In the genomic region with DNA sequence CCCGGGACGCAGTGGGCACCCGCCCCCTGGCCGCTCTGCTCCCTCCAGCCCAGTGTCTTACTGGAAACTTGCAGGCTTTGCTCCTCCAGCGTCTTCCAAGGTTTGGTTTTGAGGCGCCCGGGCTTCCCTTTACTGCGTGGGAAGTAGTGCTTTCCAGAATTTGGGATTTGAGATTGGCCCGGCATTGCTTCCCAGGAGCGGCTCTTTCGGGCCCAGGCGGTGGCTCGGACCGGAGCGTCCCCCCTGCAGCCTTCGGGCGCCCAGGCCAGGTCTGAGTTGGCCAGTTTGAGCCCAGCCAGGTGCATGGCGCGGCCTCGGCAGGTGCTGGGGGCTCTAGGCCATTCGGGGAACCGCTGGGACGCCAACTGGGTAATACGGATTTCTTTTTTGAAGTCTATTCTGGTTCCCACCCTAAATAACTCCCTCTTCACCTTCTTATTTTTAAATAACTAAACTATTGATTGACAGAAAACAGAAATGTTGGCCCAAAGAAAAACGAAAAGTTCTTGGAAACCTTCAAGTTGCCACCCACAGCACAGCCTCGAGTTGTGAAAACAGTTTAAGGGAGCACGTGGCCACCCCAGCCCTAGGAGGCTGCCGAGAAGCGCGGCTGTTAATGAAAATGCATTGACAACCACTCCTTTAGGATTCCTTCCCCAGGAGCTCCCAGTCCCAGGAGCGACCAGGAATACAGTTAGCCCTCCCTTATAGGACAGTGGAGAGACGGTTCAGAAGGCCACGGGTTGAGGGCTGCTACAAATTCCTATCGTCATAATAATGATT, we compare ENCODE assay signal across 11 cellular contexts. TPM values are rescaled to one million over a fixed set of nuclear protein-coding genes. Genes with fewer than 3 reads are reported as not detected.
DNase-seq lines count a peak whose midpoint lies in the region; ATAC-seq and TF ChIP-seq lines count a peak whose summit lies in the region.
"Had no signal": no experiment of that assay in that cellular context is flagged by ENCODE, and none has a peak within 500 bp of the region (broad histone marks: within the 10 kb centered on the region; RNA-seq: fewer than 3 reads in every experiment).

No MANE protein-coding gene starts in this region.

- H3K4me3 Mint-ChIP-seq in activated naive CD4-positive, alpha-beta T cell treated with anti-CD3 and anti-CD28 coated beads, Interleukin-2, amount 50 U/mL, for 24 hours = peak overlapping the region; percentile 85
- peak overlapping the region; percentile 68 to 91 (median 81) for H3K4me3 Mint-ChIP-seq in naive B cell

- TF ChIP-seq CTCF in cardiac fibroblast (IDR thresholded peaks at IDR 0.05; ENCODE audit: low read depth, low read length) (no peak), transverse colon (IDR thresholded peaks at IDR 0.05) (no peak)

- H3K27ac ChIP-seq in transverse colon = no peak overlapping the region

- no peaks in the 10 kb centered on the region for H3K9me3 ChIP-seq in transverse colon

- peaks cover 73% of the 10 kb centered on the region for H3K27me3 ChIP-seq in transverse colon

- in situ Hi-C loops in transverse colon (cut with MboI; ENCODE audit: low pct_ligation_motif_present in 1 of 4, low pct_unique_long_range_greater_than_20kb in 1 of 4, low sequenced_read_pairs in 3 of 4) = no loop called here

- no peaks in the 10 kb centered on the region for H3K36me3 Mint-ChIP-seq in activated naive CD4-positive, alpha-beta T cell treated with anti-CD3 and anti-CD28 coated beads, Interleukin-2, amount 50 U/mL, for 24 hours
- peaks cover 11 to 18% of the 10 kb centered on the region in 2 donors for H3K36me3 Mint-ChIP-seq in activated naive CD4-positive, alpha-beta T cell treated with anti-CD3 and anti-CD28 coated beads, Interleukin-2, amount 50 U/mL, for 72 hours
- H3K36me3 Mint-ChIP-seq in naive B cell = no peaks in the 10 kb centered on the region

- H3K4me1 ChIP-seq in transverse colon = peaks cover 5 to 19% (median 12%) of the 10 kb centered on the region in 4 donors

- peaks cover 14% of the 10 kb centered on the region for H3K4me1 Mint-ChIP-seq in activated naive CD4-positive, alpha-beta T cell treated with anti-CD3 and anti-CD28 coated beads, Interleukin-2, amount 50 U/mL, for 24 hours
- peaks cover 9 to 23% (median 19%) of the 10 kb centered on the region in 3 donors for H3K4me1 Mint-ChIP-seq in naive B cell

- no peak overlapping the region for H3K27ac Mint-ChIP-seq in activated naive CD4-positive, alpha-beta T cell treated with anti-CD3 and anti-CD28 coated beads, Interleukin-2, amount 50 U/mL, for 24 hours
- H3K27ac Mint-ChIP-seq in activated naive CD4-positive, alpha-beta T cell treated with anti-CD3 and anti-CD28 coated beads, Interleukin-2, amount 50 U/mL, for 72 hours = no peak overlapping the region
- peak overlapping the region in 2 of 6 donors; percentile 49 to 57 for H3K27ac Mint-ChIP-seq in naive B cell

- 18 to 25% methylated on average over 2 to 34 of the region's 34 CpGs for WGBS in transverse colon (ENCODE audit: low coverage in 1 of 2), 2 donors

- H3K36me3 ChIP-seq in transverse colon = no peaks in the 10 kb centered on the region

- H3K4me3 ChIP-seq in cardiac fibroblast (replicated peaks in 1 of 2; ENCODE audit: low read depth in 2 of 2, low read length in 2 of 2) = peak overlapping the region; percentile 3 to 21
- peak overlapping the region in 3 of 4 donors; percentile 38 to 51 (median 49) for H3K4me3 ChIP-seq in transverse colon

- no peak for ATAC-seq in activated naive CD4-positive, alpha-beta T cell treated with anti-CD3 and anti-CD28 coated beads, Interleukin-2, amount 50 U/mL, for 72 hours
- ATAC-seq in naive B cell (ENCODE audit: low read depth in 2 of 2) (no peak), GM18909 (IDR thresholded peaks at IDR 0.05; ENCODE audit: poor library complexity, unreplicated experiment) (no peak), GM21619 (IDR thresholded peaks at IDR 0.05; ENCODE audit: unreplicated experiment) (no peak)

- H3K27me3 Mint-ChIP-seq in activated naive CD4-positive, alpha-beta T cell treated with anti-CD3 and anti-CD28 coated beads, Interleukin-2, amount 50 U/mL, for 24 hours = peaks cover 19% of the 10 kb centered on the region
- H3K27me3 Mint-ChIP-seq in naive B cell = peaks cover 23 to 57% (median 44%) of the 10 kb centered on the region in 3 donors

- no peak for TF ChIP-seq POLR2A in transverse colon (IDR thresholded peaks at IDR 0.05)

- TF ChIP-seq EP300 in transverse colon (IDR thresholded peaks at IDR 0.05; ENCODE audit: low read depth) = no peak

- no peak for DNase-seq in activated naive CD4-positive, alpha-beta T cell treated with anti-CD3 and anti-CD28 coated beads, Interleukin-2, amount 50 U/mL, for 72 hours (ENCODE audit: low spot score in 2 of 2)
- no peak for DNase-seq in cardiac fibroblast (ENCODE audit: low read depth in 2 of 2)
- no peak for DNase-seq in naive B cell
- DNase-seq in transverse colon = no peak
- DNase-seq in glomerular visceral epithelial cell (ENCODE audit: extremely low spot score) = no peak
- DNase-seq: DMS 273 treated with DMSO at 0.1 percent for 48 hours, NCI-H187 treated with DMSO at 0.1 percent for 48 hours had no signal

- intact Hi-C loops in transverse colon (cut with DNase I; ENCODE audit: low total_unique reads) = no loop called here

- H3K9me3 Mint-ChIP-seq in activated naive CD4-positive, alpha-beta T cell treated with anti-CD3 and anti-CD28 coated beads, Interleukin-2, amount 50 U/mL, for 24 hours = no peaks in the 10 kb centered on the region
- H3K9me3 Mint-ChIP-seq in activated naive CD4-positive, alpha-beta T cell treated with anti-CD3 and anti-CD28 coated beads, Interleukin-2, amount 50 U/mL, for 72 hours = no peaks in the 10 kb centered on the region
- H3K9me3 Mint-ChIP-seq in naive B cell = peaks cover 0 to 3% (median 0%) of the 10 kb centered on the region in 7 donors

RNA-seq across cellular contexts. Expression of a gene that starts 0.8 kb away (rescaled TPM):
- total RNA-seq in activated naive CD4-positive, alpha-beta T cell treated with anti-CD3 and anti-CD28 coated beads, Interleukin-2, amount 50 U/mL, for 72 hours = 1 to 10 TPM in 1 of 2 donors, under 1 TPM in 1; 0.27 to 2.6 TPM
- 1 to 10 TPM; 1.8 to 9.2 (median 4.1) TPM for polyA plus RNA-seq in naive B cell (ENCODE audit: low read depth in 6 of 6)
- total RNA-seq in transverse colon = 1 to 10 TPM in 3 of 4 donors, under 1 TPM in 1; 0.55 to 4.9 (median 1.5) TPM
- total RNA-seq: dermis microvascular lymphatic vessel endothelial cell had no signal
